In the genomic region with DNA sequence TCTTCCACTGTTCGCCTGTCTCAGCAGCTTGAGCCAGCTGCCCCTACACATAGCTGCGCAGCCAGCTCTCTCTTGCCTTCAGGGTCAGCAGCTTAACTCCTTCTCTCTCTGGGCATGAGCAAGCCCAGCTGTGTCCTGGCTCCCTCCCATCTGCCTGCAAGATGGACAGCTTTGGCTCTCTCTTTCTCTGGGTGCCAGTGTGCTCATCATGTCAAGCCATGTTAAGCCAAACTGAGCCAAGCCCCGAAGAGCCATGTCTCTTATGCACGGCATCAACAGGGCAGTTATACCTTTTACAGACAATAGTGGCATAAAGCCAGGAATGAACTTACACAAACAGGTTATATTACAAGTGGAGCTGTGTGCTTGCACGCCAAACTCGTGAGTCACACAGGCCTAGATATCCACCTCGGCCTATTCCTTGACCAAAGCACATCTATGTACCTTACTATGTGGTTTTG, we compare ENCODE assay signal across 8 cellular contexts. TPM values are rescaled to one million over a fixed set of nuclear protein-coding genes. Genes with fewer than 3 reads are reported as not detected.
DNase-seq lines count a peak whose midpoint lies in the region; ATAC-seq, FAIRE-seq and TF ChIP-seq lines count a peak whose summit lies in the region.
"Not testable (repeated sequence)": the region's sequence is repeated elsewhere in the genome, so short reads cannot be mapped to it uniquely, and the experiment has no call there.

No MANE protein-coding gene starts in this region.

- TF ChIP-seq POLR2A in uterus (IDR thresholded peaks at IDR 0.05), result not testable (repeated sequence)

- ATAC-seq in pancreas, result peak; percentile 87 to 91 (median 88)

- POLR2A ChIA-PET in SK-N-SH (lab: Yijun Ruan, JAX), result not testable (repeated sequence)
- POLR2A ChIA-PET in MCF 10A (lab: Yijun Ruan, JAX), result interaction anchor here (0.9 to 1.5 kb wide), 4 partner anchors 8 to 137 kb away, joined by 3 to 7 read pairs (median 6); partner anchors contain the start of genes SEC11A and ZSCAN2

- CTCF ChIA-PET in SK-N-SH (lab: Yijun Ruan, JAX), result interaction anchor here (0.8 to 3.2 kb wide), 3 partner anchors 8 to 75 kb away, joined by 3 to 11 read pairs (median 4); partner anchors contain the start of gene WDR73
- CTCF ChIA-PET in MCF 10A (lab: Yijun Ruan, JAX), result interaction anchor here (0.6 to 2.3 kb wide), 5 partner anchors 8 to 442 kb away, joined by 3 to 8 read pairs (median 4); no protein-coding TSS in a partner anchor

- H3K27ac ChIP-seq in SK-N-SH (ENCODE audit: low read depth in 2 of 2, low read length in 1 of 2), result not testable (repeated sequence)
- H3K27ac ChIP-seq in pancreas, result peak overlapping the region in 2 of 4 donors; percentile 22 to 25
- H3K27ac ChIP-seq in uterus, result peak overlapping the region; percentile 16 to 27

- H3K79me2 ChIP-seq in SK-N-SH (ENCODE audit: insufficient read depth), result not testable (repeated sequence)

- H3K36me3 Mint-ChIP-seq in MCF 10A (ENCODE audit: insufficient read depth, unreplicated experiment), result not testable (repeated sequence)

- WGBS in SK-N-SH (ENCODE audit: low lambda C conversion rate), result 65% methylated on average over 7 of the region's 7 CpGs
- 20 to 31% methylated on average over 7 of the region's 7 CpGs for WGBS in pancreas, 2 donors

- H3K9ac ChIP-seq in SK-N-SH, result not testable (repeated sequence)

- not testable (repeated sequence) for TF ChIP-seq RAD21 in SK-N-SH (IDR thresholded peaks at IDR 0.05; ENCODE audit: low read length)

- DNase-seq in H4 (ENCODE audit: low spot score), result peak; percentile 59
- peak; percentile 86 for DNase-seq in NCI-H226
- not testable (repeated sequence) for DNase-seq in SK-N-SH
- peak; percentile 82 for DNase-seq in MCF 10A (ENCODE audit: unreplicated experiment)
- peak; percentile 5 for DNase-seq in fibroblast of peridontal ligament (ENCODE audit: extremely low read depth)
- peak; percentile 87 for DNase-seq in kidney tubule cell (ENCODE audit: low spot score)
- peak in 4 of 6 donors; percentile 47 to 71 (median 56) for DNase-seq in pancreas
- DNase-seq in uterus, result peak in 1 of 2 donors; percentile 30

- not testable (repeated sequence) for H3K4me1 ChIP-seq in SK-N-SH (ENCODE audit: control insufficient read depth in 1 of 2, insufficient read depth in 2 of 2, low read depth in 1 of 2, low read length in 1 of 2); pancreas; uterus

- not testable (repeated sequence) for H4K20me1 ChIP-seq in SK-N-SH (ENCODE audit: insufficient read depth)

- H3K27me3 ChIP-seq in SK-N-SH (ENCODE audit: insufficient read depth); pancreas; uterus: not testable (repeated sequence)

- not testable (repeated sequence) for H3K4me3 Mint-ChIP-seq in MCF 10A (ENCODE audit: unreplicated experiment)

- not testable (repeated sequence) for H3K4me2 ChIP-seq in SK-N-SH

- not testable (repeated sequence) for BruUV-seq in MCF 10A (replicated peaks; lab: Mats Ljungman, UMichigan)

- H3F3A ChIP-seq in SK-N-SH (replicated peaks; ENCODE audit: insufficient read depth), result not testable (repeated sequence)

- H3K27ac Mint-ChIP-seq in MCF 10A (ENCODE audit: low read depth, unreplicated experiment), result peak overlapping the region; percentile 49

- intact Hi-C loops in MCF 10A (cut with micrococcal nuclease); uterus (cut with DNase I; ENCODE audit: low total_unique reads): not testable (repeated sequence)
- intact Hi-C loops in pancreas (cut with DNase I), result loop anchor here in 1 of 3 donors (10.0 kb wide), 1 partner anchor 356 kb away; no protein-coding TSS in a partner anchor

- H3K9me2 ChIP-seq in SK-N-SH, result not testable (repeated sequence)

- FAIRE-seq in pancreas (lab: Jason Lieb, UNC), result not testable (repeated sequence)

- not testable (repeated sequence) for H3K36me3 ChIP-seq in SK-N-SH (replicated peaks in 1 of 2; ENCODE audit: control insufficient read depth in 1 of 2, insufficient read depth in 2 of 2, low read length in 1 of 2); pancreas; uterus

- H3K9me3 ChIP-seq in SK-N-SH, pancreas, uterus: not testable (repeated sequence)

- H3K4me3 ChIP-seq in SK-N-SH (ENCODE audit: low read depth in 2 of 2, low read length in 1 of 2); pancreas; uterus: not testable (repeated sequence)

- H2AFZ ChIP-seq in SK-N-SH (ENCODE audit: low read depth), result peak overlapping the region; percentile 68

- H3K27me3 Mint-ChIP-seq in MCF 10A (ENCODE audit: insufficient read depth, unreplicated experiment), result not testable (repeated sequence)

- not testable (repeated sequence) for TF ChIP-seq EP300 in SK-N-SH (IDR thresholded peaks at IDR 0.05; ENCODE audit: borderline replicate concordance in 1 of 2, low read depth in 1 of 2, low read length in 1 of 2)

- H3K9me3 Mint-ChIP-seq in MCF 10A (ENCODE audit: unreplicated experiment), result not testable (repeated sequence)

- peaks cover 11% of the 10 kb centered on the region for H3K4me1 Mint-ChIP-seq in MCF 10A (ENCODE audit: insufficient read depth, unreplicated experiment)

- TF ChIP-seq CTCF in SK-N-SH (IDR thresholded peaks at IDR 0.05); MCF 10A (IDR thresholded peaks at IDR 0.05; ENCODE audit: unreplicated experiment); pancreas (IDR thresholded peaks at IDR 0.05); uterus (IDR thresholded peaks at IDR 0.05): not testable (repeated sequence)

RNA-seq across cellular contexts. Expression of gene ZSCAN2, which starts 21.5 kb away (rescaled TPM):
- total RNA-seq in H4 (2014; rRNA removed; shearing (Covaris generic)), result 7.6 and 7.8 TPM in 2 replicates
- polyA plus RNA-seq in SK-N-SH (2012; rRNA removed), result 17.8 and 22.0 TPM in 2 replicates
- 15.7 and 18.0 TPM in 2 replicates for polyA plus RNA-seq in SK-N-SH (2012; cell fraction: cytosol; rRNA removed)
- polyA plus RNA-seq in SK-N-SH (2012; cell fraction: nucleus; rRNA removed), result 19.0 and 25.0 TPM in 2 replicates
- total RNA-seq in MCF 10A (2022), result 4.2 and 4.3 TPM in 2 replicates
- 10 to 100 TPM; 11.3 to 15.4 (median 13.5) TPM for total RNA-seq in pancreas
- polyA plus RNA-seq in pancreas, result 1 to 10 TPM; 5.5 to 6.6 TPM
- total RNA-seq in uterus, result 10 to 100 TPM in 1 of 4 donors, 1 to 10 TPM in 2, under 1 TPM in 1; 0.59 to 30.0 (median 5.3) TPM
